ENCODE assay signal across 19 cellular contexts in the genomic region with DNA sequence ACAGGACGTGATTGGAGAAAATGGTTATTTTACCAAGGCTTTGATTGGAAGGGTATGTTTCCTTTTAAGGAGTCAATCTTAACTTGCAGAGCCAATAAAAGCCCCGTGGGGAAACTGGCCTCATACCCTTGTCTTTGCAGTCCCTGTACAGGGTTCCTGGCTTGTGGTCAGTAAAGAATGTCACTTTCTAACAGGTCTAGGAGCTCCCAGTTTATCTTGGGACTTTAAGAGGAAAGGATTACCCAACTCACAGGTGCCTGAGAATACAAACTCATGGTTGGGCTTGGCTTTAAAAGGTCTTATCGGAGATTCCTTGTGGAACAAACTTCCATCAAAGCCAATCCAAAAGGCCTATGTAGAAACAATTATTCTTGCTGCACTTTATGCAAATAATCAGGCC.
"Had no signal": no experiment of that assay in that cellular context is flagged by ENCODE, and none has a peak within 500 bp of the region (broad histone marks: within the 10 kb centered on the region; RNA-seq: fewer than 3 reads in every experiment).

No MANE protein-coding gene starts in this region.

- ATAC-seq: activated naive CD8-positive, alpha-beta T cell treated with anti-CD3 and anti-CD28 coated beads, Interleukin-2, amount 50 U/mL, for 24 hours; body of pancreas; gastroesophageal sphincter; heart left ventricle; left cardiac atrium; right cardiac atrium had no signal

- H3K36me3 ChIP-seq: gastroesophageal sphincter, heart left ventricle, pancreas, tibial nerve had no signal

- DNase-seq: activated CD4-positive, alpha-beta memory T cell treated with anti-CD3 and anti-CD28 coated beads for 36 hours; activated CD4-positive, alpha-beta T cell treated with anti-CD3 and anti-CD28 coated beads for 48 hours; activated effector memory CD4-positive, alpha-beta T cell treated with Interleukin-2 at 50 U/mL for 16 hours; activated naive CD4-positive, alpha-beta T cell treated with anti-CD3 and anti-CD28 coated beads, Interleukin-2, amount 10 ng/mL, durations not matched to agents 7 days and 5 days; activated naive CD8-positive, alpha-beta T cell treated with anti-CD3 and anti-CD28 coated beads, Interleukin-2, amount 50 U/mL, for 24 hours; activated T-cell treated with anti-CD3 and anti-CD28 coated beads, Interleukin-2, amount 50 U/mL, for 48 hours; anterior cingulate cortex; heart left ventricle; left cardiac atrium; mammary epithelial cell; pancreas; right cardiac atrium; stimulated activated CD4-positive, alpha-beta T cell treated with anti-CD3 and anti-CD28 coated beads, Interleukin-1b, Interleukin-23, amount 100 ng/mL, for 48 hours had no signal

- H3K4me3 ChIP-seq: body of pancreas, pancreas had no signal

- FAIRE-seq: islet of Langerhans, pancreas, urothelium cell line had no signal

- H3K27ac ChIP-seq: body of pancreas, epithelial cell of prostate, gastroesophageal sphincter, pancreas, tibial nerve had no signal

- H3K9me3 ChIP-seq: body of pancreas, gastroesophageal sphincter, heart left ventricle, pancreas, tibial nerve had no signal

- H3K27me3 ChIP-seq: body of pancreas, gastroesophageal sphincter, heart left ventricle, pancreas, tibial nerve had no signal
